17 cellular contexts compared by ENCODE assay signal in the genomic region with DNA sequence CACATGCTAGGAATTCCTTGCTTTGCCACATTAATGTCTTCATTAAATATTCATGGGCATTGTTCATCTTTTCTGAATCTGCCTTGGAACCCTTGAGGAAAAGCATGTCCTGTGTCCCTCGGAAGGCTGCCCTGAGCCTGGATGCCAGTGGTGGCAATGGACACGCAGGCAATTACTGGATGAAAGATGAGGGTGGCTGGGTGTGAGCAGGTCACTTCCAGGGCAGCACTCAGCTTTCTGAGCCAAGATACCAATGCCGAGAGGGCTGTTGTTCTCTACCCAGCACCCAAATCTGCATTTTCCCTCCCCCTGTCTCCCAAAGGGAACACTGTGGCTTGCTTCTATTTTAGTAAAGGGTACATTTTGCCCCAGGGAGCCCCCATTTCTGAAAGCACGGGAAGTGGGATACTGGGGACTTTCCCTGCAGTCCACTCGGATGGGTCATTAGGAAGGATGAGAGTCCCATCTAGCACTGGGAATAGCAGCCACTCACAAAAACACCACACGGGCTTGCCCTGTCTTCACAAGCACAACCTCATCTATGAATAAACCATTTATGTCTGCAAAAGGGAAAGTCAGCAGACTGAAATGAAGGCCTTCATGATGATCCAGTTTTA.
"Had no signal": no experiment of that assay in that cellular context is flagged by ENCODE, and none has a peak within 500 bp of the region (broad histone marks: within the 10 kb centered on the region; RNA-seq: fewer than 3 reads in every experiment).

No MANE protein-coding gene starts in this region.

- H3K4me3 Mint-ChIP-seq: natural killer cell treated with Interleukin-12 subunit alpha and Interleukin-12 subunit beta and Interleukin-15 and Interleukin-18, amount 100 ng/mL, for 72 hours; T-helper 2 cell treated with Interferon-gamma antibody and Interleukin-4, amounts not matched to agents 5 μg/mL and 100 μg/mL, for 36 hours had no signal

- FAIRE-seq: bronchial epithelial cell, colon, endothelial cell of umbilical vein had no signal

- H3K9me3 ChIP-seq: gastrocnemius medialis, psoas muscle had no signal

- DNase-seq: activated effector memory CD4-positive, alpha-beta T cell treated with Interleukin-2 at 50 U/mL for 16 hours; activated T-cell treated with anti-CD3 and anti-CD28 coated beads, Interleukin-2, amount 50 U/mL, for 1 hour; gastrocnemius medialis; hippocampal formation; kidney glomerular epithelial cell; mammary epithelial cell; psoas muscle; stimulated activated CD4-positive, alpha-beta T cell treated with anti-CD3 and anti-CD28 coated beads, Interleukin-15, amount 100 ng/mL, for 24 hours; stimulated activated CD4-positive, alpha-beta T cell treated with anti-CD3 and anti-CD28 coated beads, Interleukin-4, amount 100 ng/mL, for 24 hours; SW 1271; transverse colon had no signal

- H3K4me1 ChIP-seq: gastrocnemius medialis, psoas muscle, transverse colon had no signal

- H3K27ac ChIP-seq: gastrocnemius medialis, psoas muscle, transverse colon had no signal

- H3K27ac Mint-ChIP-seq: activated naive CD4-positive, alpha-beta T cell treated with anti-CD3 and anti-CD28 coated beads, Interleukin-2, amount 50 U/mL, for 72 hours; natural killer cell treated with Interleukin-12 subunit alpha and Interleukin-12 subunit beta and Interleukin-15 and Interleukin-18, amount 100 ng/mL, for 72 hours; T-helper 2 cell treated with Interferon-gamma antibody and Interleukin-4, amounts not matched to agents 5 μg/mL and 100 μg/mL, for 36 hours had no signal

- H3K36me3 ChIP-seq: gastrocnemius medialis, transverse colon had no signal

- H3K36me3 Mint-ChIP-seq: activated naive CD4-positive, alpha-beta T cell treated with anti-CD3 and anti-CD28 coated beads, Interleukin-2, amount 50 U/mL, for 72 hours; natural killer cell treated with Interleukin-12 subunit alpha and Interleukin-12 subunit beta and Interleukin-15 and Interleukin-18, amount 100 ng/mL, for 72 hours had no signal

- H3K4me3 ChIP-seq: gastrocnemius medialis, psoas muscle, transverse colon had no signal

- H3K27me3 Mint-ChIP-seq: natural killer cell treated with Interleukin-12 subunit alpha and Interleukin-12 subunit beta and Interleukin-15 and Interleukin-18, amount 100 ng/mL, for 72 hours had no signal

- H3K27me3 ChIP-seq: gastrocnemius medialis, transverse colon had no signal
